Comparison of ENCODE assay signal across 8 cellular contexts in genomic region chr2:208254871-208255556, GRCh38. TPM values are rescaled to one million over a fixed set of nuclear protein-coding genes. Genes with fewer than 3 reads are reported as not detected.
A peak's percentile ranks its signal among the peaks of the same experiment; 100 is the strongest.
DNase-seq lines count a peak whose midpoint lies in the region; ATAC-seq and TF ChIP-seq lines count a peak whose summit lies in the region.

TSS of gene IDH1 (minus strand) at chr2:208255071. CDS start at chr2:208251551, 3,520 bp downstream.

- no peaks in the 10 kb centered on the region for H3K4me1 ChIP-seq in BE2C

- peak; percentile 81 for ATAC-seq in HG03432 (IDR thresholded peaks at IDR 0.05; ENCODE audit: unreplicated experiment)
- peak; percentile 80 for ATAC-seq in activated CD4-positive, alpha-beta T cell treated with anti-CD3 and anti-CD28 coated beads for 36 hours
- ATAC-seq in left colon = peak; percentile 90

- peaks cover 20% of the 10 kb centered on the region for H3K36me3 Mint-ChIP-seq in activated CD4-positive, alpha-beta T cell treated with anti-CD3 and anti-CD28 coated beads for 36 hours (ENCODE audit: low read depth)

- no peaks in the 10 kb centered on the region for H3K9me3 Mint-ChIP-seq in activated CD4-positive, alpha-beta T cell treated with anti-CD3 and anti-CD28 coated beads for 36 hours (ENCODE audit: low read depth)

- CTCF ChIA-PET in activated CD4-positive, alpha-beta T cell treated with anti-CD3 and anti-CD28 coated beads for 36 hours (lab: Charles Lee) = interaction anchor here (0.6 to 6.0 kb wide), 9 partner anchors 12 to 628 kb away, joined by 3 to 49 read pairs (median 5); partner anchors contain the start of gene PIKFYVE

- H3K27ac Mint-ChIP-seq in activated CD4-positive, alpha-beta T cell treated with anti-CD3 and anti-CD28 coated beads for 36 hours = peak within 1 kb of the TSS; percentile 42

- peak within 1 kb of the TSS; percentile 85 for H3K4me3 Mint-ChIP-seq in activated CD4-positive, alpha-beta T cell treated with anti-CD3 and anti-CD28 coated beads for 36 hours

- intact Hi-C loops in activated CD4-positive, alpha-beta T cell treated with anti-CD3 and anti-CD28 coated beads for 36 hours (cut with DNase I, micrococcal nuclease) = loop anchor here (1.0 to 5.0 kb wide), 9 partner anchors 10 to 952 kb away; partner anchors contain the start of genes CCNYL1 (in 1 of the 2) and PIKFYVE (in 1 of the 2)
- intact Hi-C loops in left colon (cut with DNase I, micrococcal nuclease) = loop anchor here in 1 of 2 donors (5.0 kb wide), 1 partner anchor 78 kb away; no protein-coding TSS in a partner anchor

- POLR2A ChIA-PET in activated CD4-positive, alpha-beta T cell treated with anti-CD3 and anti-CD28 coated beads for 36 hours (lab: Charles Lee) = interaction anchor here (1.6 kb wide), 1 partner anchor 11 kb away, joined by 6 read pairs; the partner anchor contains the start of gene PIKFYVE

- peak; percentile 63 for TF ChIP-seq POLR2A in GM19099 (IDR thresholded peaks at IDR 0.05; ENCODE audit: extremely low read depth, insufficient read length, low read depth)

- peaks cover 18% of the 10 kb centered on the region for H3K4me1 Mint-ChIP-seq in activated CD4-positive, alpha-beta T cell treated with anti-CD3 and anti-CD28 coated beads for 36 hours

- peak within 1 kb of the TSS; percentile 91 for H3K4me3 ChIP-seq in BE2C (ENCODE audit: low read depth, low read length)
- H3K4me3 ChIP-seq in choroid plexus epithelial cell (ENCODE audit: low read depth, low read length) = peak within 1 kb of the TSS; percentile 92

- TF ChIP-seq CTCF in BE2C (IDR thresholded peaks at IDR 0.05; ENCODE audit: low read depth, low read length) = peak; percentile 70
- peak; percentile 41 for TF ChIP-seq CTCF in choroid plexus epithelial cell (conservative IDR thresholded peaks at IDR 0.05; ENCODE audit: low read depth, low read length)

- no peaks in the 10 kb centered on the region for H3K27me3 Mint-ChIP-seq in activated CD4-positive, alpha-beta T cell treated with anti-CD3 and anti-CD28 coated beads for 36 hours

- H3K9me3 ChIP-seq in BE2C = no peaks in the 10 kb centered on the region

- DNase-seq in BE2C (peak; percentile 99), NCI-H510A treated with DMSO at 0.1 percent for 48 hours (lab: John Stamatoyannopoulos, UW) (peak; percentile 91), choroid plexus epithelial cell (ENCODE audit: low read depth) (peak; percentile 94), left colon (peak; percentile 95 to 100)
- peak; percentile 97 for DNase-seq in activated CD4-positive, alpha-beta T cell treated with anti-CD3 and anti-CD28 coated beads for 36 hours
- DNase-seq in stimulated activated CD4-positive, alpha-beta T cell treated with anti-CD3 and anti-CD28 coated beads, Interleukin-1b, Interleukin-23, amount 100 ng/mL, for 48 hours = peak; percentile 89

- no peaks in the 10 kb centered on the region for H3K27me3 ChIP-seq in BE2C

- H3K36me3 ChIP-seq in BE2C = 0 out of 2 replicates have a peak, but pooled peaks cover 3% of the 10 kb centered on the region

RNA-seq across cellular contexts. Expression of gene IDH1, which starts in this region (rescaled TPM):
- 87.1 TPM for polyA plus RNA-seq in BE2C (2012; ENCODE audit: insufficient read depth, insufficient read length, low read depth)
- total RNA-seq in activated CD4-positive, alpha-beta T cell treated with anti-CD3 and anti-CD28 coated beads for 36 hours = 10 to 100 TPM; 21.1 to 23.7 TPM
- 100 to 1,000 TPM; 228 to 238 TPM for total RNA-seq in left colon

Comparison
In these comparisons a context has a peak if more than half of its experiments do, and no peak if none do; other contexts are left out.
1. Peak in every context shown above with its lines: DNase-seq, ATAC-seq and H3K4me3 ChIP-seq.
2. RNA of gene IDH1 (total RNA-seq): 228 to 238 TPM in left colon; 21.1 to 23.7 TPM in activated CD4-positive, alpha-beta T cell treated with anti-CD3 and anti-CD28 coated beads for 36 hours; every median in the first group is over 4 times any median in the second.